Comparison of ENCODE assay signal across 22 cellular contexts in the genomic region with DNA sequence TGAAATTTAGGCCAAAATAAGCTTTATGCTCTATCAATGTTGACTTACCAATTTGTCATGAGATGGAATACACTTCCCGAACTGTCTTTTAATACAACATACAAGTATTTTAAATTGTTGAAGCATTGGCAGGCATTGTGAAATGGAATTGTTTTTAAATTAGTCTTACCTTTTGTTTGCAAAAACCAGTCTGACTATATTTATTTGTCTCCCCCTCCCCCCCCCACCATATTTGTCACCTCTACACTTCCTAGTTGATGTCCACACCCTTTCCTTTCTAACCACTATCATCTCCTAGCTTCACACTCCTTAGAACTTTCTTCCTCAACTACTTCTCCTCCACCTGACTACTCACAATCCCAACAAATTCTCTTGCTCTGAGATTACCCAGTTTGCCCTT. TPM values are rescaled to one million over a fixed set of nuclear protein-coding genes. Genes with fewer than 3 reads are reported as not detected.
DNase-seq lines count a peak whose midpoint lies in the region; ATAC-seq and TF ChIP-seq lines count a peak whose summit lies in the region.
"Had no signal": no experiment of that assay in that cellular context is flagged by ENCODE, and none has a peak within 500 bp of the region (broad histone marks: within the 10 kb centered on the region; RNA-seq: fewer than 3 reads in every experiment).

No MANE protein-coding gene starts in this region.

- peaks cover 66% of the 10 kb centered on the region for H3K36me3 Mint-ChIP-seq in stimulated activated naive CD8-positive, alpha-beta T cell treated with anti-CD3 and anti-CD28 coated beads, Interleukin-15, Interleukin-2, amounts not matched to agents 100 ng/mL and 50 ng/mL, for 24 hours (ENCODE audit: low read depth)
- peaks cover 65% of the 10 kb centered on the region for H3K36me3 Mint-ChIP-seq in T-cell

- DNase-seq in stimulated activated naive CD8-positive, alpha-beta T cell treated with anti-CD3 and anti-CD28 coated beads, Interleukin-15, amount 100 ng/mL, for 72 hours, result no peak
- DNase-seq in T-cell (no peak), epithelial cell of esophagus (ENCODE audit: low read depth) (peak; percentile 90), NCI-H446 (lab: John Stamatoyannopoulos, UW) (no peak), SK-N-SH (no peak)
- DNase-seq: activated CD4-positive, alpha-beta T cell treated with anti-CD3 and anti-CD28 coated beads for 1 hour; activated CD8-positive, alpha-beta memory T cell treated with anti-CD3 and anti-CD28 coated beads, Interleukin-2, amount 50 U/mL, for 48 hours; activated naive CD4-positive, alpha-beta T cell treated with anti-CD3 and anti-CD28 coated beads for 36 hours; gastrocnemius medialis; GF-D8; H9; hippocampal formation; NCI-H1436; NCI-H524 treated with DMSO at 0.1 percent for 48 hours; psoas muscle; RPMI8226; stimulated activated CD4-positive, alpha-beta T cell treated with anti-CD3 and anti-CD28 coated beads, Interleukin-1b, Interleukin-23, amount 100 ng/mL, for 48 hours; stimulated activated naive CD8-positive, alpha-beta T cell treated with anti-CD3 and anti-CD28 coated beads, Interleukin-15, Interleukin-2, amounts not matched to agents 100 U/mL and 50 U/mL, for 24 hours; tibial artery had no signal

- H3K9ac ChIP-seq in SK-N-SH, result no peak overlapping the region

- H3K79me2 ChIP-seq in SK-N-SH (ENCODE audit: insufficient read depth), result peaks cover 40% of the 10 kb centered on the region

- no peak overlapping the region for H3K4me2 ChIP-seq in SK-N-SH

- WGBS in SK-N-SH (ENCODE audit: low lambda C conversion rate), result 87% methylated on average over 1 of the region's 1 CpG

- H3K9me3 Mint-ChIP-seq in stimulated activated naive CD8-positive, alpha-beta T cell treated with anti-CD3 and anti-CD28 coated beads, Interleukin-15, Interleukin-2, amounts not matched to agents 100 ng/mL and 50 ng/mL, for 24 hours, result no peaks in the 10 kb centered on the region
- H3K9me3 Mint-ChIP-seq in stimulated activated naive CD8-positive, alpha-beta T cell treated with anti-CD3 and anti-CD28 coated beads, Interleukin-15, amount 100 ng/mL, for 72 hours, result no peaks in the 10 kb centered on the region
- no peaks in the 10 kb centered on the region for H3K9me3 Mint-ChIP-seq in T-cell
- H3K9me3 Mint-ChIP-seq: activated naive CD4-positive, alpha-beta T cell treated with anti-CD3 and anti-CD28 coated beads for 36 hours; H9 had no signal

- H3K9me3 ChIP-seq in SK-N-SH, result no peaks in the 10 kb centered on the region
- H3K9me3 ChIP-seq: esophagus muscularis mucosa, gastrocnemius medialis, psoas muscle, tibial artery had no signal

- H3K4me3 Mint-ChIP-seq in stimulated activated naive CD8-positive, alpha-beta T cell treated with anti-CD3 and anti-CD28 coated beads, Interleukin-15, Interleukin-2, amounts not matched to agents 100 ng/mL and 50 ng/mL, for 24 hours, result no peak overlapping the region
- no peak overlapping the region for H3K4me3 Mint-ChIP-seq in stimulated activated naive CD8-positive, alpha-beta T cell treated with anti-CD3 and anti-CD28 coated beads, Interleukin-15, amount 100 ng/mL, for 72 hours
- H3K4me3 Mint-ChIP-seq in T-cell, result peak overlapping the region in 2 of 3 donors; percentile 37 to 43
- H3K4me3 Mint-ChIP-seq: activated naive CD4-positive, alpha-beta T cell treated with anti-CD3 and anti-CD28 coated beads for 36 hours; H9 had no signal

- no peaks in the 10 kb centered on the region for H3K4me1 ChIP-seq in SK-N-SH (ENCODE audit: control insufficient read depth in 1 of 2, insufficient read depth in 2 of 2, low read depth in 1 of 2, low read length in 1 of 2)
- H3K4me1 ChIP-seq: gastrocnemius medialis, tibial artery had no signal

- no peak for TF ChIP-seq EP300 in SK-N-SH (IDR thresholded peaks at IDR 0.05; ENCODE audit: borderline replicate concordance in 1 of 2, low read depth in 1 of 2, low read length in 1 of 2)

- no peaks in the 10 kb centered on the region for H3K27me3 Mint-ChIP-seq in stimulated activated naive CD8-positive, alpha-beta T cell treated with anti-CD3 and anti-CD28 coated beads, Interleukin-15, Interleukin-2, amounts not matched to agents 100 ng/mL and 50 ng/mL, for 24 hours
- no peaks in the 10 kb centered on the region for H3K27me3 Mint-ChIP-seq in stimulated activated naive CD8-positive, alpha-beta T cell treated with anti-CD3 and anti-CD28 coated beads, Interleukin-15, amount 100 ng/mL, for 72 hours
- H3K27me3 Mint-ChIP-seq in T-cell, result no peaks in the 10 kb centered on the region

- H3K4me1 Mint-ChIP-seq in stimulated activated naive CD8-positive, alpha-beta T cell treated with anti-CD3 and anti-CD28 coated beads, Interleukin-15, Interleukin-2, amounts not matched to agents 100 ng/mL and 50 ng/mL, for 24 hours (ENCODE audit: low read depth), result peaks cover 14% of the 10 kb centered on the region
- H3K4me1 Mint-ChIP-seq in stimulated activated naive CD8-positive, alpha-beta T cell treated with anti-CD3 and anti-CD28 coated beads, Interleukin-15, amount 100 ng/mL, for 72 hours, result peaks cover 5% of the 10 kb centered on the region
- peaks cover 41 to 45% (median 43%) of the 10 kb centered on the region in 3 donors for H3K4me1 Mint-ChIP-seq in T-cell
- H3K4me1 Mint-ChIP-seq: H9 had no signal

- H3K4me3 ChIP-seq in epithelial cell of esophagus (ENCODE audit: low read length), result no peak overlapping the region
- H3K4me3 ChIP-seq in SK-N-SH (ENCODE audit: low read depth in 2 of 2, low read length in 1 of 2), result no peak overlapping the region
- H3K4me3 ChIP-seq: esophagus muscularis mucosa, gastrocnemius medialis, psoas muscle, tibial artery had no signal

- peaks cover 5% of the 10 kb centered on the region; the same call in 1 of the 2 replicates for H4K20me1 ChIP-seq in SK-N-SH (ENCODE audit: insufficient read depth)

- POLR2A ChIA-PET in T-cell (lab: Charles Lee) (no interaction called here), SK-N-SH (lab: Yijun Ruan, JAX) (no interaction called here)

- H3K36me3 ChIP-seq in SK-N-SH (replicated peaks in 1 of 2; ENCODE audit: control insufficient read depth in 1 of 2, insufficient read depth in 2 of 2, low read length in 1 of 2), result peaks cover 65 to 77% of the 10 kb centered on the region in 2 experiments

- no peak overlapping the region for H3K27ac ChIP-seq in SK-N-SH (ENCODE audit: low read depth in 2 of 2, low read length in 1 of 2)
- H3K27ac ChIP-seq: esophagus muscularis mucosa, gastrocnemius medialis, psoas muscle, tibial artery had no signal

- no peaks in the 10 kb centered on the region for H3K27me3 ChIP-seq in SK-N-SH (ENCODE audit: insufficient read depth)
- H3K27me3 ChIP-seq: esophagus muscularis mucosa, gastrocnemius medialis, tibial artery had no signal

- TF ChIP-seq CTCF in epithelial cell of esophagus (IDR thresholded peaks at IDR 0.05; ENCODE audit: insufficient read depth, low read depth, low read length, missing control alignments) (no peak), SK-N-SH (IDR thresholded peaks at IDR 0.05) (no peak)

- no peaks in the 10 kb centered on the region for H3K9me2 ChIP-seq in SK-N-SH

- TF ChIP-seq RAD21 in SK-N-SH (IDR thresholded peaks at IDR 0.05; ENCODE audit: low read length), result no peak

- ATAC-seq in stimulated activated naive CD8-positive, alpha-beta T cell treated with anti-CD3 and anti-CD28 coated beads, Interleukin-15, amount 100 ng/mL, for 72 hours, result no peak
- ATAC-seq in T-cell (replicated peaks in 1 of 4) (no peak), GM21528 (IDR thresholded peaks at IDR 0.05; ENCODE audit: low FRiP score, unreplicated experiment) (no peak)
- ATAC-seq: gastrocnemius medialis; psoas muscle; stimulated activated naive CD8-positive, alpha-beta T cell treated with anti-CD3 and anti-CD28 coated beads, Interleukin-15, Interleukin-2, amounts not matched to agents 100 U/mL and 50 U/mL, for 24 hours had no signal

- peaks cover 4% of the 10 kb centered on the region for H3F3A ChIP-seq in SK-N-SH (replicated peaks; ENCODE audit: insufficient read depth)

- H2AFZ ChIP-seq in SK-N-SH (ENCODE audit: low read depth), result no peak overlapping the region

- H3K27ac Mint-ChIP-seq in stimulated activated naive CD8-positive, alpha-beta T cell treated with anti-CD3 and anti-CD28 coated beads, Interleukin-15, Interleukin-2, amounts not matched to agents 100 ng/mL and 50 ng/mL, for 24 hours, result peak overlapping the region; percentile 8
- H3K27ac Mint-ChIP-seq in stimulated activated naive CD8-positive, alpha-beta T cell treated with anti-CD3 and anti-CD28 coated beads, Interleukin-15, amount 100 ng/mL, for 72 hours, result peak overlapping the region in 1 of 2 donors; percentile 73
- peak overlapping the region; percentile 66 to 78 for H3K27ac Mint-ChIP-seq in T-cell
- H3K27ac Mint-ChIP-seq: activated naive CD4-positive, alpha-beta T cell treated with anti-CD3 and anti-CD28 coated beads for 36 hours; H9 had no signal

- CTCF ChIA-PET in T-cell (lab: Charles Lee) (interaction anchor here in 1 of 2 donors (1.2 kb wide), 1 partner anchor 42 kb away, joined by 3 read pairs; no protein-coding TSS in a partner anchor), SK-N-SH (lab: Yijun Ruan, JAX) (interaction anchor here (1.4 kb wide), 1 partner anchor 41 kb away, joined by 4 read pairs; a partner anchor contains a TSS)

TF ChIP-seq in SK-N-SH, 30 proteins besides CTCF, POLR2A, EP300 and RAD21 (continues in another document):
- TF ChIP-seq ELF1 (IDR thresholded peaks at IDR 0.05) (no peak), RFX5 (IDR thresholded peaks at IDR 0.05; ENCODE audit: low read length) (no peak), SMC3 (IDR thresholded peaks at IDR 0.05; ENCODE audit: low read depth, low read length) (no peak), GABPA (IDR thresholded peaks at IDR 0.05; ENCODE audit: low read depth) (no peak), TEAD4 (IDR thresholded peaks at IDR 0.05; ENCODE audit: borderline replicate concordance, insufficient read depth) (no peak), FOXM1 (IDR thresholded peaks at IDR 0.05; ENCODE audit: low read depth) (no peak), NRF1 (IDR thresholded peaks at IDR 0.05; ENCODE audit: low read depth, low read length) (no peak)
- TF ChIP-seq, protein P1, sequence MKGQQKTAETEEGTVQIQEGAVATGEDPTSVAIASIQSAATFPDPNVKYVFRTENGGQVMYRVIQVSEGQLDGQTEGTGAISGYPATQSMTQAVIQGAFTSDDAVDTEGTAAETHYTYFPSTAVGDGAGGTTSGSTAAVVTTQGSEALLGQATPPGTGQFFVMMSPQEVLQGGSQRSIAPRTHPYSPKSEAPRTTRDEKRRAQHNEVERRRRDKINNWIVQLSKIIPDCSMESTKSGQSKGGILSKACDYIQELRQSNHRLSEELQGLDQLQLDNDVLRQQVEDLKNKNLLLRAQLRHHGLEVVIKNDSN (IDR thresholded peaks at IDR 0.05; ENCODE audit: borderline replicate concordance, low read depth), result no peak

RNA-seq across cellular contexts. Expression of a gene that starts 40.9 kb away (rescaled TPM):
- total RNA-seq in T-cell, result 10 to 100 TPM; 24.1 to 27.7 (median 26.2) TPM
- polyA plus RNA-seq in SK-N-SH (2012; rRNA removed), result 25.5 and 35.1 TPM in 2 replicates
- polyA plus RNA-seq in SK-N-SH (2012; cell fraction: cytosol; rRNA removed), result 29.5 and 30.4 TPM in 2 replicates
- polyA plus RNA-seq in SK-N-SH (2012; cell fraction: nucleus; rRNA removed), result 16.0 and 34.3 TPM in 2 replicates

RNA-seq across cellular contexts. Expression of a gene that starts 48.1 kb away (rescaled TPM):
- total RNA-seq in T-cell, result 100 to 1,000 TPM; 250 to 319 (median 294) TPM
- polyA plus RNA-seq in SK-N-SH (2012; rRNA removed), result 13.2 and 17.9 TPM in 2 replicates
- polyA plus RNA-seq in SK-N-SH (2012; cell fraction: cytosol; rRNA removed), result 7.3 and 9.9 TPM in 2 replicates
- polyA plus RNA-seq in SK-N-SH (2012; cell fraction: nucleus; rRNA removed), result 110 and 129 TPM in 2 replicates

Comparison
In these comparisons a context has a peak if more than half of its experiments do, and no peak if none do; other contexts are left out.
1. H3K4me3 Mint-ChIP-seq: peak in T-cell (2 of 3); none in stimulated activated naive CD8-positive, alpha-beta T cell treated with anti-CD3 and anti-CD28 coated beads, Interleukin-15, Interleukin-2, amounts not matched to agents 100 ng/mL and 50 ng/mL, for 24 hours (single experiment) and stimulated activated naive CD8-positive, alpha-beta T cell treated with anti-CD3 and anti-CD28 coated beads, Interleukin-15, amount 100 ng/mL, for 72 hours (0 of 2).